In genomic region chr1:211009944-211010343, GRCh38 we compare ENCODE assay signal across 1 cellular context.
TF ChIP-seq lines count a peak whose summit lies in the region.

No MANE protein-coding gene starts in this region.

TF ChIP-seq in K562, 482 proteins besides CTCF, POLR2A, EP300 and RAD21 (continued from another document):
- TF ChIP-seq, protein P1, sequence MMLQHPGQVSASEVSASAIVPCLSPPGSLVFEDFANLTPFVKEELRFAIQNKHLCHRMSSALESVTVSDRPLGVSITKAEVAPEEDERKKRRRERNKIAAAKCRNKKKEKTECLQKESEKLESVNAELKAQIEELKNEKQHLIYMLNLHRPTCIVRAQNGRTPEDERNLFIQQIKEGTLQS (IDR thresholded peaks at IDR 0.05), result no peak
- TF ChIP-seq, protein P1 (CRISPR knock-in tag; conservative IDR thresholded peaks at IDR 0.05), result no peak
- no peak for TF ChIP-seq DMBX1 (CRISPR knock-in tag; IDR thresholded peaks at IDR 0.05; ENCODE audit: borderline replicate concordance)
- no peak for TF ChIP-seq ZNF584 (CRISPR knock-in tag; IDR thresholded peaks at IDR 0.05; ENCODE audit: low read depth)
- TF ChIP-seq HNRNPK (IDR thresholded peaks at IDR 0.05; ENCODE audit: low read depth, low read length, poor library complexity, severe bottlenecking), result no peak
- TF ChIP-seq, protein P2, sequence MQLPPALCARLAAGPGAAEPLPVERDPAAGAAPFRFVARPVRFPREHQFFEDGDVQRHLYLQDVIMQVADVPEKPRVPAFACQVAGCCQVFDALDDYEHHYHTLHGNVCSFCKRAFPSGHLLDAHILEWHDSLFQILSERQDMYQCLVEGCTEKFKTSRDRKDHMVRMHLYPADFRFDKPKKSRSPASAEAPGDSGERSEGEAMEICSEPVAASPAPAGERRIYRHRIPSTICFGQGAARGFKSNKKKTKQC (CRISPR knock-in tag; IDR thresholded peaks at IDR 0.05), result no peak
- TF ChIP-seq DNMT1 (IDR thresholded peaks at IDR 0.05), result no peak
- no peak for TF ChIP-seq BRCA1 (IDR thresholded peaks at IDR 0.05)
- no peak for TF ChIP-seq BRCA1 (CRISPR knock-in tag; IDR thresholded peaks at IDR 0.05)
- TF ChIP-seq EGR1 (conservative IDR thresholded peaks at IDR 0.05), result no peak
- no peak for TF ChIP-seq ZNF12 (CRISPR knock-in tag; IDR thresholded peaks at IDR 0.05)
- TF ChIP-seq GABPB2 (CRISPR knock-in tag; conservative IDR thresholded peaks at IDR 0.05), result no peak
- no peak for TF ChIP-seq GATA2 (CRISPR knock-in tag; IDR thresholded peaks at IDR 0.05)
- no peak for TF ChIP-seq CTBP1 (IDR thresholded peaks at IDR 0.05; ENCODE audit: borderline replicate concordance)
- TF ChIP-seq ETV5 (CRISPR knock-in tag; IDR thresholded peaks at IDR 0.05; ENCODE audit: low read depth), result no peak
